1 cellular context compared by ENCODE assay signal in genomic region chr16:53052519-53053501, GRCh38.
TF ChIP-seq lines count a peak whose summit lies in the region.

TSS of gene CHD9NB (minus strand) at chr16:53052897. CDS start at chr16:53044158, 8,739 bp downstream.

TF ChIP-seq in K562, 482 proteins besides CTCF, POLR2A, EP300 and RAD21 (continued from another document and continues in another):
- TF ChIP-seq E2F8 (IDR thresholded peaks at IDR 0.05; ENCODE audit: low read depth, partially characterized antibody) (no peak), ZNF407 (IDR thresholded peaks at IDR 0.05; ENCODE audit: low read depth) (peak; percentile 19; the same call in 1 of the 2 replicates), ZNF384 (IDR thresholded peaks at IDR 0.05; ENCODE audit: low read depth, low read length) (no peak), ZFPM2 (CRISPR knock-in tag; IDR thresholded peaks at IDR 0.05) (no peak), ZBTB2 (IDR thresholded peaks at IDR 0.05) (peak; percentile 71; the same call in 1 of the 2 replicates), TCFL5 (CRISPR knock-in tag; conservative IDR thresholded peaks at IDR 0.05) (no peak), E4F1 (CRISPR knock-in tag; IDR thresholded peaks at IDR 0.05; ENCODE audit: borderline replicate concordance) (no peak), MTA1 (IDR thresholded peaks at IDR 0.05; ENCODE audit: borderline replicate concordance) (peak; percentile 84), ZEB2 (IDR thresholded peaks at IDR 0.05) (no peak), ZNF785 (CRISPR knock-in tag; IDR thresholded peaks at IDR 0.05) (no peak), TOE1 (IDR thresholded peaks at IDR 0.05; ENCODE audit: borderline replicate concordance) (0 out of 2 replicates have a peak, but pooled peaks have one; percentile 28), TOE1 (CRISPR knock-in tag; IDR thresholded peaks at IDR 0.05; ENCODE audit: borderline replicate concordance, low read depth) (no peak), NFE2L1 (tag; IDR thresholded peaks at IDR 0.05; ENCODE audit: borderline replicate concordance, low read depth) (no peak), ZNF232 (CRISPR knock-in tag; IDR thresholded peaks at IDR 0.05) (no peak), TCF3 (CRISPR knock-in tag; IDR thresholded peaks at IDR 0.05) (no peak), VEZF1 (CRISPR knock-in tag; IDR thresholded peaks at IDR 0.05) (no peak; the same call in 1 of the 2 replicates), CTCFL (IDR thresholded peaks at IDR 0.05; ENCODE audit: borderline replicate concordance, insufficient read depth, low read depth, low read length, poor library complexity, severe bottlenecking) (no peak), ZNF583 (CRISPR knock-in tag; IDR thresholded peaks at IDR 0.05) (no peak), TCF7 (IDR thresholded peaks at IDR 0.05; ENCODE audit: borderline replicate concordance) (no peak), POLR2G (IDR thresholded peaks at IDR 0.05; ENCODE audit: low read depth, low read length) (no peak), NFE2 (IDR thresholded peaks at IDR 0.05; ENCODE audit: low read depth) (no peak), CEBPG (CRISPR knock-in tag; IDR thresholded peaks at IDR 0.05) (no peak), CEBPG (tag; conservative IDR thresholded peaks at IDR 0.05 in 1 of 2, IDR thresholded peaks at IDR 0.05 in 1 of 2) (no peak), CREBBP (IDR thresholded peaks at IDR 0.05; ENCODE audit: low read depth, low read length) (no peak), ETS1 (conservative IDR thresholded peaks at IDR 0.05; ENCODE audit: control insufficient read depth, low read depth, low read length) (no peak), ZSCAN32 (CRISPR knock-in tag; IDR thresholded peaks at IDR 0.05) (no peak), ELF1 (tag; IDR thresholded peaks at IDR 0.05) (no peak), FIP1L1 (IDR thresholded peaks at IDR 0.05; ENCODE audit: low read depth, low read length, poor library complexity, severe bottlenecking) (no peak), PML (IDR thresholded peaks at IDR 0.05; ENCODE audit: low read length) (no peak), SRSF7 (optimal IDR thresholded peaks at IDR 0.05; ENCODE audit: low read depth, low read length) (no peak), ZKSCAN3 (CRISPR knock-in tag; IDR thresholded peaks at IDR 0.05) (no peak), ZNF561 (CRISPR knock-in tag; conservative IDR thresholded peaks at IDR 0.05) (no peak), ATF1 (CRISPR knock-in tag; IDR thresholded peaks at IDR 0.05) (no peak), ATF1 (tag; IDR thresholded peaks at IDR 0.05) (no peak), ZBTB49 (CRISPR knock-in tag; IDR thresholded peaks at IDR 0.05; ENCODE audit: borderline replicate concordance) (no peak), ZNF589 (CRISPR knock-in tag; IDR thresholded peaks at IDR 0.05; ENCODE audit: low read depth) (no peak), NCOR1 (IDR thresholded peaks at IDR 0.05) (0 out of 2 replicates have a peak, but pooled peaks have one; percentile 7), STAT5A (IDR thresholded peaks at IDR 0.05; ENCODE audit: borderline replicate concordance, low read length) (no peak), PTTG1 (tag; IDR thresholded peaks at IDR 0.05; ENCODE audit: low read depth) (no peak), SIN3A (IDR thresholded peaks at IDR 0.05; ENCODE audit: borderline replicate concordance in 2 of 2, control insufficient read depth in 1 of 2, low read depth in 2 of 2, low read length in 2 of 2) (no peak)
